Comparison of ENCODE assay signal across 31 cellular contexts in the genomic region with DNA sequence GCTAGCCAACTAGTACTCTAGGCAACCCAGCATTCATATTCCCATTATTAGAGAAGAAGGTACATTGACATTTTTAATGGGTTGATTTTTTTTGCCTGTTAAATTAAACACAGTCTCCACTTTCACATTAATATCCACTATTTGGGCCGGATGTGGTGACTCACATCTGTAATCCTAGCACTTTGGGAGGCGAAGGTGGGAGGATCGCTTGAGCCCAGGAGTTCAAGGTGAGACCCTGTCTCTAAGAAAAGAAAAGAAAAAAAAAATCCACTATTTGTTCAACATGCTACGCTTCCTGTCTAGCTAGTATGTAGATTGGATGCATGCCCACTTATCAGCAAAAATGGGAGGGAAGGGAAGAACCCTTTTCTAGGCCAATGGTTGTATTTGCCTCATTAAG. TPM values are rescaled to one million over a fixed set of nuclear protein-coding genes. Genes with fewer than 3 reads are reported as not detected.
"Had no signal": no experiment of that assay in that cellular context is flagged by ENCODE, and none has a peak within 500 bp of the region (broad histone marks: within the 10 kb centered on the region; RNA-seq: fewer than 3 reads in every experiment).

No MANE protein-coding gene starts in this region.

- H3K36me3 ChIP-seq: ascending aorta, brain microvascular endothelial cell, heart left ventricle, lower lobe of right lung, neural progenitor cell, thyroid gland, upper lobe of left lung, WERI-Rb-1 had no signal

- H3K27me3 ChIP-seq: ascending aorta, brain microvascular endothelial cell, foreskin keratinocyte, heart left ventricle, neural progenitor cell, thyroid gland, upper lobe of left lung had no signal

- H3K4me1 ChIP-seq: ascending aorta, foreskin keratinocyte, lower lobe of right lung, neural progenitor cell, thyroid gland, upper lobe of left lung had no signal

- H3K27ac Mint-ChIP-seq: activated naive CD8-positive, alpha-beta T cell treated with anti-CD3 and anti-CD28 coated beads, Interleukin-2, amount 10 ng/mL, durations not matched to agents 7 days and 5 days; effector memory CD8-positive, alpha-beta T cell; natural killer cell; neural progenitor cell; T-helper 17 cell had no signal

- H3K9ac ChIP-seq: neural progenitor cell had no signal

- H2AFZ ChIP-seq: neural progenitor cell had no signal

- H3K4me3 Mint-ChIP-seq: activated naive CD8-positive, alpha-beta T cell treated with anti-CD3 and anti-CD28 coated beads, Interleukin-2, amount 10 ng/mL, durations not matched to agents 7 days and 5 days; effector memory CD8-positive, alpha-beta T cell; natural killer cell; neural progenitor cell; T-helper 17 cell had no signal

- H3K27ac ChIP-seq: ascending aorta, brain microvascular endothelial cell, foreskin keratinocyte, lower lobe of right lung, neural progenitor cell, thyroid gland, upper lobe of left lung, WERI-Rb-1 had no signal

- DNase-seq: activated CD4-positive, alpha-beta T cell treated with anti-CD3 and anti-CD28 coated beads for 48 hours; activated CD4-positive, alpha-beta T cell treated with anti-CD3 and anti-CD28 coated beads, Interleukin-2, amount 50 U/mL, for 48 hours; activated CD8-positive, alpha-beta memory T cell treated with anti-CD3 and anti-CD28 coated beads for 24 hours; activated effector memory CD4-positive, alpha-beta T cell treated with Interleukin-2 at 50 U/mL for 16 hours; activated naive CD4-positive, alpha-beta T cell treated with Interleukin-2 at 50 U/mL for 16 hours; activated naive CD8-positive, alpha-beta T cell treated with anti-CD3 and anti-CD28 coated beads, Interleukin-2, amount 10 ng/mL, durations not matched to agents 7 days and 5 days; brain microvascular endothelial cell; caudate nucleus; cortex of kidney; effector memory CD8-positive, alpha-beta T cell; foreskin keratinocyte; heart left ventricle; kidney glomerular epithelial cell; lower lobe of right lung; mesendoderm; natural killer cell; occipital lobe; right cardiac atrium; stimulated activated CD4-positive, alpha-beta T cell treated with anti-CD3 and anti-CD28 coated beads, Interleukin-4, amount 100 ng/mL, for 1 hour; stimulated activated naive CD8-positive, alpha-beta T cell treated with anti-CD3 and anti-CD28 coated beads, Interleukin-15, Interleukin-2, amounts not matched to agents 100 U/mL and 50 U/mL, for 24 hours; substantia nigra; T-helper 17 cell; T1000; thyroid gland; upper lobe of left lung; WERI-Rb-1 had no signal

- H3K9me3 Mint-ChIP-seq: effector memory CD8-positive, alpha-beta T cell; natural killer cell had no signal

- H3K4me3 ChIP-seq: ascending aorta, heart left ventricle, lower lobe of right lung, neural progenitor cell, thyroid gland, upper lobe of left lung had no signal

- H3K9me3 ChIP-seq: ascending aorta, heart left ventricle, lower lobe of right lung, thyroid gland, upper lobe of left lung had no signal

- ATAC-seq: activated CD4-positive, CD25-positive, alpha-beta regulatory T cell treated with anti-CD3 and anti-CD28 coated beads, Interleukin-2, amount 50 U/mL, for 24 hours; effector memory CD8-positive, alpha-beta T cell; esophagus mucosa; foreskin keratinocyte; heart left ventricle; left lobe of liver; lower lobe of right lung; natural killer cell; right cardiac atrium; stimulated activated naive CD8-positive, alpha-beta T cell treated with anti-CD3 and anti-CD28 coated beads, Interleukin-15, Interleukin-2, amounts not matched to agents 100 U/mL and 50 U/mL, for 24 hours; T-helper 17 cell had no signal

- H3K4me2 ChIP-seq: neural progenitor cell had no signal

- H3K4me1 Mint-ChIP-seq: T-helper 17 cell had no signal

- H3K36me3 Mint-ChIP-seq: natural killer cell, neural progenitor cell had no signal

RNA-seq across cellular contexts. Expression of gene CRADD, which starts 7.1 kb away (rescaled TPM):
- total RNA-seq: ascending aorta had no signal
